16 cellular contexts compared by ENCODE assay signal in the genomic region with DNA sequence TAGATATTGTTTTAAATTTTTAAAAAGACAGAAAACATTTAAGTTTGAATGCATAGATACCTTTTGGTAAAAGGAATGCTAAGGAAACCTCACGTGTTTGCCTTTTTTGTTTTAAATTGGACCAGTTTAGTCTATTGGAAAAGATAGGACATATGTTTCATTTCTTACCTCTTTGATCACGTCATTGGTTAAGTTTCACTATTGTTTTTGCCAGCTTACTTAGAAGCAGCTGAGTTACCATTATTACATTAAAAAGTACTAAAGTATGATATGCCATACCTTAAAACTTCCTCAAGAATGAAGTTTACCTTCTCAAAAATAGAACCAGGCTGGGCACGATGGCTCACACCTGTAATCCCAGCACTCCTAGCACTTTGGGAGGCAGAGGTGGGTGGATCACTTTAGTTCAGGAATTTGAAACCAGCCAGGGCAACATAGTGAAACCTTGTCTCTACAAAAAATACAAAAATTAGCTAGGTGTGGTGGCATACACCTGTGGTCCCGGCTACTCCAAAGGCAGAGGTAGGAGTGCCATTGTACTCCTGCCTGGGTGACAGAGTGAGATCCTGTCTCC. TPM values are rescaled to one million over a fixed set of nuclear protein-coding genes. Genes with fewer than 3 reads are reported as not detected.
A peak's percentile ranks its signal among the peaks of the same experiment; 100 is the strongest.
DNase-seq lines count a peak whose midpoint lies in the region; ATAC-seq, FAIRE-seq and TF ChIP-seq lines count a peak whose summit lies in the region.
"Had no signal": no experiment of that assay in that cellular context is flagged by ENCODE, and none has a peak within 500 bp of the region (broad histone marks: within the 10 kb centered on the region; RNA-seq: fewer than 3 reads in every experiment).

No MANE protein-coding gene starts in this region.

- no peaks in the 10 kb centered on the region for H4K20me1 ChIP-seq in Loucy (ENCODE audit: insufficient read depth, low read length, poor library complexity, severe bottlenecking)
- H4K20me1 ChIP-seq in endothelial cell of umbilical vein (replicated peaks; ENCODE audit: control insufficient read depth, extremely low read depth, insufficient read depth, low read length): no peaks in the 10 kb centered on the region
- H4K20me1 ChIP-seq in GM23338 (replicated peaks; ENCODE audit: insufficient read depth): no peaks in the 10 kb centered on the region

- H3K4me1 Mint-ChIP-seq in GM23338: peaks cover 20% of the 10 kb centered on the region

- no peaks in the 10 kb centered on the region for H3K27me3 Mint-ChIP-seq in GM23338 (ENCODE audit: insufficient read depth, low read depth, poor library complexity)

- no peak for DNase-seq in RWPE2 (ENCODE audit: low spot score)
- no peak for DNase-seq in endothelial cell of umbilical vein (ENCODE audit: low read depth, low spot score)
- no peak for DNase-seq in stimulated activated CD4-positive, alpha-beta T cell treated with anti-CD3 and anti-CD28 coated beads, Interleukin-1b, Interleukin-23, amount 100 ng/mL, for 48 hours
- no peak for DNase-seq in adrenal gland
- no peak for DNase-seq in GM23338 (ENCODE audit: low spot score)
- DNase-seq in sciatic nerve (ENCODE audit: low spot score): no peak
- DNase-seq: KG1, NCI-H1048, NCI-H1436, NCI-H2029, NCI-H345, NCI-H524 treated with DMSO at 0.1 percent for 48 hours had no signal

- POLR2A ChIA-PET in endothelial cell of umbilical vein (lab: Charles Lee): no interaction called here

- no TSS peak for BruUV-seq in endothelial cell of umbilical vein (replicated peaks; lab: Mats Ljungman, UMichigan)

- no peak overlapping the region for H3K27ac Mint-ChIP-seq in GM23338

- H3K4me3 Mint-ChIP-seq in GM23338: no peak overlapping the region
- H3K4me3 Mint-ChIP-seq: CD14-positive monocyte had no signal

- no peak overlapping the region for H3K9ac ChIP-seq in Loucy (ENCODE audit: low read depth, low read length, poor library complexity, severe bottlenecking)
- H3K9ac ChIP-seq in endothelial cell of umbilical vein (replicated peaks; ENCODE audit: extremely low read depth, insufficient read depth, low read length): no peak overlapping the region

- FAIRE-seq in endothelial cell of umbilical vein (lab: Jason Lieb, UNC): no peak
- FAIRE-seq: GM12891 had no signal

- dilution Hi-C loops in endothelial cell of umbilical vein (cut with MboI; ENCODE audit: extremely low pct_ligation_motif_present, low sequenced_read_pairs): no loop called here

- intact Hi-C loops in endothelial cell of umbilical vein (cut with micrococcal nuclease) (loop anchor here (1.0 to 5.0 kb wide), 3 partner anchors 19 to 323 kb away; a partner anchor contains a TSS), adrenal gland (cut with DNase I) (no loop called here), sciatic nerve (cut with DNase I) (no loop called here)

- peak overlapping the region; percentile 41 for H3K4me2 ChIP-seq in Loucy (ENCODE audit: low read depth, low read length, poor library complexity, severe bottlenecking)
- no peak overlapping the region for H3K4me2 ChIP-seq in endothelial cell of umbilical vein (ENCODE audit: insufficient read depth, low read length)
- H3K4me2 ChIP-seq in GM23338: no peak overlapping the region

- H3K36me3 ChIP-seq in Loucy (ENCODE audit: insufficient read depth, low read length): no peaks in the 10 kb centered on the region
- H3K36me3 ChIP-seq in RWPE2 (ENCODE audit: low read depth): no peaks in the 10 kb centered on the region
- no peaks in the 10 kb centered on the region for H3K36me3 ChIP-seq in endothelial cell of umbilical vein (ENCODE audit: control insufficient read depth in 2 of 2, extremely low read depth in 1 of 2, insufficient read depth in 2 of 2, low read length in 2 of 2)
- H3K36me3 ChIP-seq in adrenal gland (replicated peaks in 1 of 2): no peaks in the 10 kb centered on the region
- H3K36me3 ChIP-seq in GM23338 (ENCODE audit: insufficient read depth): no peaks in the 10 kb centered on the region
- H3K36me3 ChIP-seq: SJSA1 had no signal

- no peaks in the 10 kb centered on the region for H3K9me3 Mint-ChIP-seq in GM23338
- H3K9me3 Mint-ChIP-seq: CD14-positive monocyte had no signal

- no peaks in the 10 kb centered on the region for H3K36me3 Mint-ChIP-seq in GM23338 (ENCODE audit: low read depth)
- H3K36me3 Mint-ChIP-seq: CD14-positive monocyte had no signal

- CTCF ChIA-PET in endothelial cell of umbilical vein (lab: Charles Lee): interaction anchor here (1.4 to 1.9 kb wide), 6 partner anchors 13 to 55 kb away, joined by 4 to 20 read pairs (median 6); a partner anchor contains a TSS

- H3K9me1 ChIP-seq in endothelial cell of umbilical vein (replicated peaks; ENCODE audit: control insufficient read depth, extremely low read depth, insufficient read depth, low read length): no peaks in the 10 kb centered on the region

- H3K9me3 ChIP-seq in Loucy (ENCODE audit: insufficient read depth, low read depth, low read length) (no peaks in the 10 kb centered on the region), RWPE2 (ENCODE audit: severe bottlenecking) (no peaks in the 10 kb centered on the region), endothelial cell of umbilical vein (replicated peaks; ENCODE audit: control insufficient read depth, insufficient read depth, low read length) (no peaks in the 10 kb centered on the region), adrenal gland (replicated peaks in 1 of 3) (no peaks in the 10 kb centered on the region)
- H3K9me3 ChIP-seq: SJSA1 had no signal

- H3K79me2 ChIP-seq in Loucy (ENCODE audit: insufficient read depth, low read length) (no peaks in the 10 kb centered on the region), endothelial cell of umbilical vein (ENCODE audit: control insufficient read depth, insufficient read depth, low read length) (peaks cover 16% of the 10 kb centered on the region), GM23338 (replicated peaks; ENCODE audit: insufficient read depth) (0 out of 2 replicates have a peak, but pooled peaks cover 10% of the 10 kb centered on the region)

- peak overlapping the region; percentile 19 for H3K27ac ChIP-seq in RWPE2 (ENCODE audit: poor library complexity, severe bottlenecking)
- H3K27ac ChIP-seq in endothelial cell of umbilical vein (ENCODE audit: insufficient read depth, low read depth, low read length): peak overlapping the region; percentile 96
- no peak overlapping the region for H3K27ac ChIP-seq in adrenal gland
- H3K27ac ChIP-seq in GM23338 (ENCODE audit: low read depth): no peak overlapping the region
- H3K27ac ChIP-seq: SJSA1 had no signal

- H3K4me3 ChIP-seq in Loucy (ENCODE audit: low read length, poor library complexity, severe bottlenecking) (no peak overlapping the region), RWPE2 (ENCODE audit: severe bottlenecking) (no peak overlapping the region), endothelial cell of umbilical vein (replicated peaks in 1 of 3; ENCODE audit: insufficient read depth in 1 of 3, low read depth in 1 of 3, low read length in 3 of 3) (no peak overlapping the region), adrenal gland (no peak overlapping the region), GM23338 (no peak overlapping the region)
- H3K4me3 ChIP-seq: SJSA1 had no signal

- no peak for ATAC-seq in RWPE2 (ENCODE audit: low read depth)
- ATAC-seq in GM23338: no peak
- no peak for ATAC-seq in sciatic nerve

- 89 to 94% (median 89%) methylated on average over 4 of the region's 4 CpGs for WGBS in adrenal gland, 4 donors

- H3K27me3 ChIP-seq in Loucy (ENCODE audit: insufficient read depth, low read length, poor library complexity, severe bottlenecking) (no peaks in the 10 kb centered on the region), RWPE2 (ENCODE audit: insufficient read depth, poor library complexity, severe bottlenecking) (no peaks in the 10 kb centered on the region), endothelial cell of umbilical vein (ENCODE audit: control insufficient read depth in 2 of 2, insufficient read depth in 2 of 2, low read length in 2 of 2) (no peaks in the 10 kb centered on the region), adrenal gland (no peaks in the 10 kb centered on the region), GM23338 (ENCODE audit: insufficient read depth) (no peaks in the 10 kb centered on the region)
- H3K27me3 ChIP-seq: SJSA1 had no signal

- H3K9me2 ChIP-seq in Loucy (replicated peaks; ENCODE audit: low read depth, low read length) (no peaks in the 10 kb centered on the region), GM23338 (ENCODE audit: insufficient read depth) (no peaks in the 10 kb centered on the region)

- TF ChIP-seq CTCF in Loucy (conservative IDR thresholded peaks at IDR 0.05; ENCODE audit: low read length): no peak
- TF ChIP-seq CTCF in RWPE2 (IDR thresholded peaks at IDR 0.05; ENCODE audit: poor library complexity, severe bottlenecking): no peak
- no peak for TF ChIP-seq CTCF in endothelial cell of umbilical vein (IDR thresholded peaks at IDR 0.05; ENCODE audit: extremely low read depth in 1 of 2, insufficient read depth in 1 of 2, low read depth in 1 of 2, low read length in 2 of 2)
- TF ChIP-seq CTCF in adrenal gland (IDR thresholded peaks at IDR 0.05): no peak
- no peak for TF ChIP-seq CTCF in GM23338 (conservative IDR thresholded peaks at IDR 0.05; ENCODE audit: low read depth in 2 of 2)

- H2AFZ ChIP-seq in Loucy (ENCODE audit: low read length): no peak overlapping the region
- H2AFZ ChIP-seq in endothelial cell of umbilical vein (ENCODE audit: low read depth, low read length): no peak overlapping the region
- no peak overlapping the region for H2AFZ ChIP-seq in GM23338

- H3K4me1 ChIP-seq in Loucy (ENCODE audit: insufficient read depth, low read length, poor library complexity, severe bottlenecking) (peaks cover 12% of the 10 kb centered on the region), RWPE2 (ENCODE audit: insufficient read depth, poor library complexity, severe bottlenecking) (peaks cover 53% of the 10 kb centered on the region), endothelial cell of umbilical vein (ENCODE audit: control insufficient read depth, extremely low read depth, insufficient read depth, low read length) (peaks cover 16% of the 10 kb centered on the region), adrenal gland (replicated peaks in 1 of 2) (peaks cover 0 to 28% of the 10 kb centered on the region in 2 donors), GM23338 (ENCODE audit: insufficient read depth) (peaks cover 15% of the 10 kb centered on the region)

- TF ChIP-seq POLR2A in endothelial cell of umbilical vein (IDR thresholded peaks at IDR 0.05; ENCODE audit: low read depth, low read length): no peak
- no peak for TF ChIP-seq POLR2A in adrenal gland (IDR thresholded peaks at IDR 0.05)

- H3F3A ChIP-seq in Loucy (ENCODE audit: low read depth): no peaks in the 10 kb centered on the region
- no peaks in the 10 kb centered on the region for H3F3A ChIP-seq in GM23338 (replicated peaks; ENCODE audit: low read depth)

RNA-seq across cellular contexts. Expression of a gene that starts 54.4 kb away (rescaled TPM):
- total RNA-seq in endothelial cell of umbilical vein (10.8 and 16.3 TPM in 2 replicates), adrenal gland (10 to 100 TPM in 6 of 8 donors, 1 to 10 TPM in 2; 6.5 to 35.6 (median 13.0) TPM), sciatic nerve (16.0 TPM)
- polyA plus RNA-seq in endothelial cell of umbilical vein (4.6 and 4.9 TPM in 2 replicates), adrenal gland (1 to 10 TPM; 2.4 to 8.1 (median 3.6) TPM), GM23338 (2016; fragmentation: Nextera tagmentation; extraction: Ambion mirVana) (8.1 and 8.3 TPM in 2 replicates)
- 2.9 and 3.1 TPM in 2 replicates for polyA plus RNA-seq in endothelial cell of umbilical vein (2011; cell fraction: cytosol; rRNA removed)
- polyA plus RNA-seq in endothelial cell of umbilical vein (2011; cell fraction: nucleus; rRNA removed): 18.9 and 19.1 TPM in 2 replicates
- 4.5 and 5.8 TPM in 2 replicates for polyA plus RNA-seq in endothelial cell of umbilical vein (2012)
- polyA minus RNA-seq in endothelial cell of umbilical vein: 22.4 and 30.6 TPM in 2 replicates
- 9.6 TPM for polyA minus RNA-seq in endothelial cell of umbilical vein (2011; cell fraction: cytosol; rRNA and poly(A)+ RNA removed)
- polyA minus RNA-seq in endothelial cell of umbilical vein (2011; cell fraction: nucleus; rRNA and poly(A)+ RNA removed): 46.1 and 52.4 TPM in 2 replicates
- total RNA-seq in GM23338 (2014; rRNA removed; shearing (Covaris generic)): 5.6 and 6.1 TPM in 2 replicates

Comparison
In these comparisons a context has a peak if more than half of its experiments do, and no peak if none do; other contexts are left out.
1. H3K27ac ChIP-seq: peak in RWPE2 (single experiment) and endothelial cell of umbilical vein (single experiment); none in adrenal gland (0 of 5) and GM23338 (single experiment).